In the genomic region with DNA sequence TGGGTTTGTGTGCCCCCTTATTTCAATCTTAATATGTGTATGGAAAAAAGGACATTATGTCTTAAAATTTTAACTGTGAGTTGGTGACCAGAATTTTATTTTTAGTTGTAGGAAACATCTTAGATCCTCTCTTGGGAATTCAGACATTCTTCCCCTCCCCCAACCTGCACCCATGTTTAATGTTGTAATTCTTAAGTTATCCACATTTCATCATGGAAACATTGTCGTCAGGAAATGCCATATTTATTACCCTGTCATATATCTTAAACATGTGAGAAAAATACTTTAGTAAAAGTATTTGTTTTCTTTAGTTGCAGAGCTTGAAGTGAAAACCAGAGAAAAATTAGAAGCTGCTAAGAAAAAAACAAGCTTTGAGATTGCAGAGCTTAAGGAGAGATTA, we compare ENCODE assay signal across 24 cellular contexts. TPM values are rescaled to one million over a fixed set of nuclear protein-coding genes. Genes with fewer than 3 reads are reported as not detected.
A peak's percentile ranks its signal among the peaks of the same experiment; 100 is the strongest.
DNase-seq lines count a peak whose midpoint lies in the region; ATAC-seq, FAIRE-seq and TF ChIP-seq lines count a peak whose summit lies in the region.
"Had no signal": no experiment of that assay in that cellular context is flagged by ENCODE, and none has a peak within 500 bp of the region (broad histone marks: within the 10 kb centered on the region; RNA-seq: fewer than 3 reads in every experiment).

No MANE protein-coding gene starts in this region.

- H3K27ac ChIP-seq in AG04450 (ENCODE audit: low read depth, low read length) (peak overlapping the region; percentile 52), psoas muscle (no peak overlapping the region)
- H3K27ac ChIP-seq: gastrocnemius medialis, vagina had no signal

- peak overlapping the region; percentile 22 for H3K27ac Mint-ChIP-seq in mesothelial cell of epicardium
- H3K27ac Mint-ChIP-seq: B cell; effector memory CD8-positive, alpha-beta T cell had no signal

- H3K27me3 ChIP-seq in AG04450 (ENCODE audit: control insufficient read depth, insufficient read depth, low read length) (no peaks in the 10 kb centered on the region), psoas muscle (ENCODE audit: insufficient read depth in 3 of 3, low read length in 2 of 3) (no peaks in the 10 kb centered on the region)
- H3K27me3 ChIP-seq: gastrocnemius medialis, vagina had no signal

- no peaks in the 10 kb centered on the region for H3K9me3 Mint-ChIP-seq in mesothelial cell of epicardium
- H3K9me3 Mint-ChIP-seq: effector memory CD8-positive, alpha-beta T cell; neural crest cell had no signal

- CTCF ChIA-PET in AG04450 (lab: Charles Lee) = interaction anchor here (0.6 to 5.3 kb wide), 12 partner anchors 10 to 249 kb away, joined by 3 to 90 read pairs (median 3); no protein-coding TSS in a partner anchor

- H3K4me1 Mint-ChIP-seq in mesothelial cell of epicardium = peaks cover 7% of the 10 kb centered on the region
- H3K4me1 Mint-ChIP-seq: B cell, neural crest cell had no signal

- DNase-seq in AG04450 (ENCODE audit: low read depth, low spot score) (peak; percentile 41), HTR-8/SVneo (ENCODE audit: insufficient read length, low spot score) (peak; percentile 19), dermis blood vessel endothelial cell (peak; percentile 24), mesothelial cell of epicardium (ENCODE audit: low spot score in 2 of 2, unreplicated experiment in 2 of 2) (no peak), psoas muscle (no peak), NCI-H446 (lab: John Stamatoyannopoulos, UW) (no peak), hypothalamus (lab: John Stamatoyannopoulos, UW) (no peak), NCI-H2196 treated with DMSO at 0.1 percent for 48 hours (lab: John Stamatoyannopoulos, UW; ENCODE audit: unreplicated experiment) (no peak)
- DNase-seq: activated CD4-positive, alpha-beta T cell treated with anti-CD3 and anti-CD28 coated beads for 4 hours; activated CD8-positive, alpha-beta memory T cell treated with anti-CD3 and anti-CD28 coated beads, Interleukin-2, amount 50 U/mL, for 4 hours; activated gamma-delta T cell treated with Interleukin-2 at 50 U/mL for 16 hours; amniotic stem cell; effector memory CD8-positive, alpha-beta T cell; gastrocnemius medialis; GOT3; left colon; NCI-H1048; NCI-H2029 treated with DMSO at 0.1 percent for 48 hours; NCI-H510A had no signal

- H3K4me3 ChIP-seq in AG04450 (ENCODE audit: low read depth, low read length) (no peak overlapping the region), psoas muscle (no peak overlapping the region)
- H3K4me3 ChIP-seq: gastrocnemius medialis, vagina had no signal

- no peak for FAIRE-seq in HTR-8/SVneo (lab: Jason Lieb, UNC)
- FAIRE-seq: D721Med had no signal

- H3K9me3 ChIP-seq in AG04450 (ENCODE audit: control insufficient read depth, insufficient read depth, low read length) (no peaks in the 10 kb centered on the region), psoas muscle (no peaks in the 10 kb centered on the region)
- H3K9me3 ChIP-seq: gastrocnemius medialis, vagina had no signal

- TF ChIP-seq CTCF in AG04450 (IDR thresholded peaks at IDR 0.05; ENCODE audit: low read depth, low read length) (no peak), mesothelial cell of epicardium (IDR thresholded peaks at IDR 0.05; ENCODE audit: unreplicated experiment) (no peak), psoas muscle (IDR thresholded peaks at IDR 0.05) (no peak)

- peaks cover 5% of the 10 kb centered on the region for H3K36me3 Mint-ChIP-seq in mesothelial cell of epicardium

- intact Hi-C loops in psoas muscle (cut with DNase I) = loop anchor here in 1 of 2 donors (10.0 kb wide), 1 partner anchor 185 kb away; no protein-coding TSS in a partner anchor

- H3K27me3 Mint-ChIP-seq in mesothelial cell of epicardium (ENCODE audit: low read depth) = no peaks in the 10 kb centered on the region
- H3K27me3 Mint-ChIP-seq: B cell; effector memory CD8-positive, alpha-beta T cell had no signal

- POLR2A ChIA-PET in AG04450 (lab: Yijun Ruan, JAX) = interaction anchor here (0.6 to 1.2 kb wide), 3 partner anchors 65 to 105 kb away, joined by 3 to 6 read pairs (median 5); partner anchors contain the start of gene FRS2

- no peak overlapping the region for H3K4me3 Mint-ChIP-seq in mesothelial cell of epicardium
- H3K4me3 Mint-ChIP-seq: B cell; effector memory CD8-positive, alpha-beta T cell; neural crest cell had no signal

- H3K4me1 ChIP-seq in psoas muscle = no peaks in the 10 kb centered on the region
- H3K4me1 ChIP-seq: gastrocnemius medialis, vagina had no signal

- peaks cover 0 to 5% of the 10 kb centered on the region in 2 donors for H3K36me3 ChIP-seq in psoas muscle (ENCODE audit: insufficient read depth in 1 of 2, low read depth in 1 of 2)
- H3K36me3 ChIP-seq: gastrocnemius medialis, vagina had no signal

- 47 to 68% (median 54%) methylated on average over 1 of the region's 1 CpG for WGBS in psoas muscle, 3 donors

- ATAC-seq in psoas muscle = no peak
- ATAC-seq: effector memory CD8-positive, alpha-beta T cell; gastrocnemius medialis; left colon had no signal

RNA-seq across cellular contexts. Expression of gene YEATS4, which starts 30.3 kb away (rescaled TPM):
- polyA plus RNA-seq in AG04450 (2011; rRNA removed) = 8.1 and 13.0 TPM in 2 replicates
- 3.6 and 4.5 TPM in 2 replicates for polyA minus RNA-seq in AG04450 (2011; rRNA and poly(A)+ RNA removed)
- 22.4 and 25.9 TPM in 2 replicates for total RNA-seq in dermis blood vessel endothelial cell
- 19.5 to 21.5 TPM (median 20.7 TPM) in 3 replicates for total RNA-seq in mesothelial cell of epicardium
- total RNA-seq in psoas muscle = 10 to 100 TPM in 2 of 4 donors, 1 to 10 TPM in 2; 6.2 to 12.4 (median 9.5) TPM
- polyA plus RNA-seq in psoas muscle = 10 to 100 TPM; 12.4 to 17.7 (median 13.2) TPM

RNA-seq across cellular contexts. Expression of gene LYZ, which starts 41.7 kb away (rescaled TPM):
- not detected in 2 replicates for polyA plus RNA-seq in AG04450 (2011; rRNA removed)
- polyA minus RNA-seq in AG04450 (2011; rRNA and poly(A)+ RNA removed) = not detected in 2 replicates
- total RNA-seq in dermis blood vessel endothelial cell = not detected in 2 replicates
- total RNA-seq in mesothelial cell of epicardium = 0.34 to 0.60 TPM (median 0.47 TPM) in 3 replicates
- total RNA-seq in psoas muscle = 10 to 100 TPM in 1 of 4 donors, 1 to 10 TPM in 3; 6.1 to 26.7 (median 7.5) TPM
- polyA plus RNA-seq in psoas muscle = 1 to 10 TPM; 3.6 to 5.4 (median 5.0) TPM
- total RNA-seq: G401 had no signal

Comparison
In these comparisons a context has a peak if more than half of its experiments do, and no peak if none do; other contexts are left out.
1. DNase-seq: peak in AG04450 (single experiment), HTR-8/SVneo (single experiment) and dermis blood vessel endothelial cell (single experiment); none in mesothelial cell of epicardium (0 of 2), psoas muscle (0 of 2), NCI-H446 (0 of 2), hypothalamus (0 of 51) and NCI-H2196 treated with DMSO at 0.1 percent for 48 hours (single experiment).